In the genomic region with DNA sequence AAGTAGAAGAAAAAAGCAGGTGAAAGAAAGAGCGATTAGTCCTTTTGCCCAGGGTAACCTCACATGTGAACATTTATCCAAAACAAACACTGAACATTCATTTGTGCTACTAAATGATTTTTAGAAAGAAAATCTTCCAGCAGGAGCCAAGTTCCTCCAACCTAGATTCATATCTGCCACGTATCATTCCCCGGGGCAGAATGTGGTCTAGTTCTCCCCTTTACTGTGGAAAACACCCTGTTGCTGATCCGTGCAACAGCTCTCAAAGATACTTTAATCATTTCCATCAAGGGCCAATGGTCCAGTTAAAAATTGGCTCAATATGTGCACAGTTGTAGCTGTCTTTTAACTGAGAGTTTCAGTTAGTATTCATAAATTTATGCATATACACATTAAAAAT, we compare ENCODE assay signal across 12 cellular contexts.
A peak's percentile ranks its signal among the peaks of the same experiment; 100 is the strongest.
DNase-seq lines count a peak whose midpoint lies in the region; TF ChIP-seq lines count a peak whose summit lies in the region.
"Had no signal": no experiment of that assay in that cellular context is flagged by ENCODE, and none has a peak within 500 bp of the region (broad histone marks: within the 10 kb centered on the region; RNA-seq: fewer than 3 reads in every experiment).

No MANE protein-coding gene starts in this region.

- TF ChIP-seq CTCF in AG09309 (IDR thresholded peaks at IDR 0.05; ENCODE audit: control insufficient read depth, insufficient read depth, low read depth, low read length, missing control alignments) (no peak), hepatocyte (IDR thresholded peaks at IDR 0.05; ENCODE audit: poor library complexity) (no peak), testis (IDR thresholded peaks at IDR 0.05) (no peak), Calu3 (IDR thresholded peaks at IDR 0.05; ENCODE audit: unreplicated experiment) (no peak)

- POLR2A ChIA-PET in HEK293T (lab: Yijun Ruan, JAX) = no interaction called here

- no TSS peak for BruUV-seq in Calu3 (replicated peaks; lab: Mats Ljungman, UMichigan)

- intact Hi-C loops in testis (cut with DNase I; ENCODE audit: low total_unique reads) = no loop called here
- intact Hi-C loops in Calu3 (cut with micrococcal nuclease; ENCODE audit: unreplicated experiment) = loop anchor here (10.0 kb wide), 1 partner anchor 356 kb away; no protein-coding TSS in a partner anchor

- H3K4me3 Mint-ChIP-seq in Calu3 (ENCODE audit: low read depth, unreplicated experiment) = no peak overlapping the region

- DNase-seq in AG09309 (ENCODE audit: low read depth) (peak; percentile 80), NCI-H146 (lab: John Stamatoyannopoulos, UW) (peak; percentile 24), astrocyte of the hippocampus (ENCODE audit: low read depth, low spot score) (peak; percentile 38), hepatocyte (ENCODE audit: low spot score) (no peak), testis (no peak), HEK293T (ENCODE audit: extremely low spot score) (no peak), Calu3 (no peak)
- no peak for DNase-seq in NK-92 treated with Interleukin-12 subunit alpha and Interleukin-12 subunit beta, amount 100 ng/mL, for 24 hours (lab: John Stamatoyannopoulos, UW)
- DNase-seq: activated naive CD4-positive, alpha-beta T cell treated with Interleukin-2 at 50 U/mL for 16 hours; AML-193; central memory CD4-positive, alpha-beta T cell; nucleus accumbens had no signal

- peaks cover 48% of the 10 kb centered on the region for H3K4me1 Mint-ChIP-seq in Calu3 (ENCODE audit: low read depth, unreplicated experiment)

- no peaks in the 10 kb centered on the region for H3K79me2 ChIP-seq in hepatocyte

- H4K20me1 ChIP-seq in hepatocyte (ENCODE audit: insufficient read depth, poor library complexity, severe bottlenecking) = no peaks in the 10 kb centered on the region

- H3K9me3 ChIP-seq in hepatocyte (ENCODE audit: low read depth) (no peaks in the 10 kb centered on the region), testis (no peaks in the 10 kb centered on the region)

- TF ChIP-seq POLR2A in testis (IDR thresholded peaks at IDR 0.05) = no peak

- H3K4me1 ChIP-seq in hepatocyte (ENCODE audit: insufficient read depth) (peaks cover 33% of the 10 kb centered on the region), testis (peaks cover 7% of the 10 kb centered on the region)

- CTCF ChIA-PET in HEK293T (lab: Yijun Ruan, JAX) = no interaction called here
- CTCF ChIA-PET in Calu3 (lab: Charles Lee) = no interaction called here

- H3K36me3 ChIP-seq in hepatocyte (replicated peaks; ENCODE audit: insufficient read depth, low read depth) (no peaks in the 10 kb centered on the region), testis (ENCODE audit: low read depth, missing control alignments) (no peaks in the 10 kb centered on the region)

- H2AFZ ChIP-seq in hepatocyte = no peak overlapping the region

- H3K4me3 ChIP-seq in AG09309 (ENCODE audit: control insufficient read depth, low read depth, low read length) (no peak overlapping the region), hepatocyte (no peak overlapping the region), testis (no peak overlapping the region)

- no peak overlapping the region for H3K4me2 ChIP-seq in hepatocyte

- H3K36me3 Mint-ChIP-seq in Calu3 (ENCODE audit: insufficient read depth, unreplicated experiment) = no peaks in the 10 kb centered on the region

- no peak overlapping the region for H3K27ac Mint-ChIP-seq in Calu3 (ENCODE audit: unreplicated experiment)

- H3K9me3 Mint-ChIP-seq in Calu3 (ENCODE audit: low read depth, unreplicated experiment) = no peaks in the 10 kb centered on the region

- H3K27me3 ChIP-seq in hepatocyte (no peaks in the 10 kb centered on the region), testis (no peaks in the 10 kb centered on the region)

- 69% methylated on average over 4 of the region's 4 CpGs for WGBS in hepatocyte (ENCODE audit: low lambda C conversion rate, missing lambda C conversion rate)
- 42 to 48% methylated on average over 4 of the region's 4 CpGs for WGBS in testis, 2 donors

- H3K27me3 Mint-ChIP-seq in Calu3 (ENCODE audit: unreplicated experiment) = no peaks in the 10 kb centered on the region

- H3K9me2 ChIP-seq in hepatocyte (replicated peaks; ENCODE audit: insufficient read depth) = no peaks in the 10 kb centered on the region

- H3K27ac ChIP-seq in hepatocyte (peak overlapping the region; percentile 0), testis (no peak overlapping the region)

TF ChIP-seq in HEK293T, 16 proteins besides CTCF, POLR2A, EP300 and RAD21:
- no peak for TF ChIP-seq HDGF (IDR thresholded peaks at IDR 0.05; ENCODE audit: borderline replicate concordance)

Comparison
In these comparisons a context has a peak if more than half of its experiments do, and no peak if none do; other contexts are left out.
1. DNase-seq: peak in AG09309 (single experiment), NCI-H146 (single experiment) and astrocyte of the hippocampus (single experiment); none in hepatocyte (single experiment), testis (single experiment), HEK293T (single experiment), Calu3 (single experiment) and NK-92 treated with Interleukin-12 subunit alpha and Interleukin-12 subunit beta, amount 100 ng/mL, for 24 hours (single experiment).